Comparison of ENCODE assay signal across 1 cellular context in the genomic region with DNA sequence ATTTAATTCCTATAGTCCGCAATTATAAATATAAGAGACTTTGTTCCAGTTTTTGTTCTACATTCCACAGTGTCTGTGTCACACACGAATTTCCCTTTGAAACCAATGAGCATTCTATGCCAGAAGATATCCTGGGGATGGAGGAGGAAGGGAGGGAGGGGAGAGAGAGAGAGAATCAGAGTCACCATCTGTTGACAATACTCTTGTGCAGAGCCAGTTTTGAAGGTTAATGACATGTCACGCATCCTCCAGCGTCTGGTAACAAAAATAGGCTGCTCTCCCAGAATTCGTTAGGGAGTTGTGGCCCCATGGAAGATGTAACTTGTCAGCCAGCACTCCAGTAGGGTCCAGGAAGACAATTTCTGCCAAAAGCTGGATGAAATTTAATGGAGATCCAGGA.
TF ChIP-seq lines count a peak whose summit lies in the region.

No MANE protein-coding gene starts in this region.

TF ChIP-seq in IMR-90, 13 proteins besides CTCF, POLR2A, EP300 and RAD21 (continued from another document):
- TF ChIP-seq, protein P1, sequence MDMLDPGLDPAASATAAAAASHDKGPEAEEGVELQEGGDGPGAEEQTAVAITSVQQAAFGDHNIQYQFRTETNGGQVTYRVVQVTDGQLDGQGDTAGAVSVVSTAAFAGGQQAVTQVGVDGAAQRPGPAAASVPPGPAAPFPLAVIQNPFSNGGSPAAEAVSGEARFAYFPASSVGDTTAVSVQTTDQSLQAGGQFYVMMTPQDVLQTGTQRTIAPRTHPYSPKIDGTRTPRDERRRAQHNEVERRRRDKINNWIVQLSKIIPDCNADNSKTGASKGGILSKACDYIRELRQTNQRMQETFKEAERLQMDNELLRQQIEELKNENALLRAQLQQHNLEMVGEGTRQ (IDR thresholded peaks at IDR 0.05; ENCODE audit: low read depth, low read length), result no peak
- TF ChIP-seq CHD1 (IDR thresholded peaks at IDR 0.05; ENCODE audit: low read depth, low read length) (no peak), MAFK (IDR thresholded peaks at IDR 0.05; ENCODE audit: low read depth, low read length) (no peak), RCOR1 (IDR thresholded peaks at IDR 0.05; ENCODE audit: insufficient replicate concordance, low read length) (no peak), MXI1 (IDR thresholded peaks at IDR 0.05; ENCODE audit: borderline replicate concordance, low read depth, low read length) (no peak), CEBPB (IDR thresholded peaks at IDR 0.05; ENCODE audit: low read depth, low read length) (no peak), NFE2L2 (IDR thresholded peaks at IDR 0.05; ENCODE audit: low read depth, low read length) (no peak)
- TF ChIP-seq, protein P2, sequence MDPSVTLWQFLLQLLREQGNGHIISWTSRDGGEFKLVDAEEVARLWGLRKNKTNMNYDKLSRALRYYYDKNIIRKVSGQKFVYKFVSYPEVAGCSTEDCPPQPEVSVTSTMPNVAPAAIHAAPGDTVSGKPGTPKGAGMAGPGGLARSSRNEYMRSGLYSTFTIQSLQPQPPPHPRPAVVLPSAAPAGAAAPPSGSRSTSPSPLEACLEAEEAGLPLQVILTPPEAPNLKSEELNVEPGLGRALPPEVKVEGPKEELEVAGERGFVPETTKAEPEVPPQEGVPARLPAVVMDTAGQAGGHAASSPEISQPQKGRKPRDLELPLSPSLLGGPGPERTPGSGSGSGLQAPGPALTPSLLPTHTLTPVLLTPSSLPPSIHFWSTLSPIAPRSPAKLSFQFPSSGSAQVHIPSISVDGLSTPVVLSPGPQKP (IDR thresholded peaks at IDR 0.05; ENCODE audit: borderline replicate concordance, low read depth, low read length), result no peak
TF ChIP-seq in IMR-90: peak in this region for 3.
